7 cellular contexts compared by ENCODE assay signal in the genomic region with DNA sequence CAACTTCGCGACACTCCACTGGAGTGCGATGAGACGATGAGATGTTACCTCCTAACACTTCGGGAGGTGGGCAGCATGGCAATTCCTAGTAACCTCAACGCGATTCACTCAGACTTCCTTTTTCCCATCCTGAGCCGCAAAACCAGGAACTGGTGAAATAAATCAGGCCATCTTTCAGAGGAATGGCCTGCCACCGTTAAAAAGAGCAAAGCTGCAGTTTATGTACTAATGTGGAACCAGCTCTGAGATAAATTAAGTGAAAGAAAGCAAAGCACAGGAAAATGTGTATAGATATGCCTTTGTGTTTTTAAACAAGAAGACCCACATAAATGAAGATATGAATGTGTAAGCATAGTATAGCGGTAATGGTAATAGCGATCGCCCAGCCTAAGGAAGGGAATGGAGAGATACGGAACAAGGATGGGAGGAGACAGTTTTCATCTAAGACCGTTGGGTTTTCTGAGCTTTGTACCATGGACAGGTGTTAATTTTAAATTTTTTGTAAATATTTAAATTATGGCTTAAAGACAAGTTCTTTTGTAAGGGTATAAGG. TPM values are rescaled to one million over a fixed set of nuclear protein-coding genes. Genes with fewer than 3 reads are reported as not detected.
DNase-seq lines count a peak whose midpoint lies in the region; ATAC-seq and TF ChIP-seq lines count a peak whose summit lies in the region.

No MANE protein-coding gene starts in this region.

- WGBS in mesodermal cell (ENCODE audit: insufficient coverage in 2 of 2), 2 experiments = 35 to 43% methylated on average over 12 to 13 of the region's 14 CpGs

- peak overlapping the region; percentile 99 for H3K27ac ChIP-seq in mesodermal cell (ENCODE audit: low read depth, low read length, severe bottlenecking)
- peak overlapping the region; percentile 96 for H3K27ac ChIP-seq in vagina

- no peaks in the 10 kb centered on the region for H3K27me3 ChIP-seq in vagina

- ATAC-seq in GM19467 (IDR thresholded peaks at IDR 0.05; ENCODE audit: unreplicated experiment) (no peak), HG02623 (IDR thresholded peaks at IDR 0.05; ENCODE audit: unreplicated experiment) (no peak)

- TF ChIP-seq POLR2A in vagina (IDR thresholded peaks at IDR 0.05) = no peak

- H3K36me3 ChIP-seq in mesodermal cell (ENCODE audit: control insufficient read depth, insufficient read depth, low read length) (no peaks in the 10 kb centered on the region), vagina (no peaks in the 10 kb centered on the region)

- TF ChIP-seq CTCF in GM12864 (IDR thresholded peaks at IDR 0.05; ENCODE audit: low read depth, low read length, missing control alignments) (no peak), vagina (IDR thresholded peaks at IDR 0.05) (no peak)

- DNase-seq in GM12864 (ENCODE audit: low read depth) (no peak), NCI-H146 (lab: John Stamatoyannopoulos, UW) (peak; percentile 63), brain pericyte (ENCODE audit: low read depth, low spot score) (peak; percentile 20), vagina (ENCODE audit: extremely low spot score in 2 of 2) (no peak)

- H3K9me3 ChIP-seq in mesodermal cell (ENCODE audit: control insufficient read depth, low read length) (no peaks in the 10 kb centered on the region), vagina (no peaks in the 10 kb centered on the region)

- intact Hi-C loops in vagina (cut with DNase I) = no loop called here

- H3K4me3 ChIP-seq in GM12864 (ENCODE audit: low read depth, low read length) (peak overlapping the region; percentile 95), mesodermal cell (ENCODE audit: extremely low read depth, insufficient read depth, low read length, poor library complexity, severe bottlenecking) (peak overlapping the region; percentile 54), vagina (peak overlapping the region; percentile 61 to 64)

- H3K4me1 ChIP-seq in mesodermal cell (ENCODE audit: control insufficient read depth, insufficient read depth, low read length, poor library complexity, severe bottlenecking) (no peaks in the 10 kb centered on the region), vagina (no peaks in the 10 kb centered on the region)

RNA-seq across cellular contexts. Expression of gene RPN1, which starts 30.7 kb away (rescaled TPM):
- polyA plus RNA-seq in mesodermal cell (2013, experiment 1 of 2) = 329 TPM
- 277 TPM for polyA plus RNA-seq in mesodermal cell (2013, experiment 2 of 2)
- total RNA-seq in vagina = 149 TPM

RNA-seq across cellular contexts. Expression of gene RAB7A, which starts 44.6 kb away (rescaled TPM):
- 178 TPM for polyA plus RNA-seq in mesodermal cell (2013, experiment 1 of 2)
- 158 TPM for polyA plus RNA-seq in mesodermal cell (2013, experiment 2 of 2)
- total RNA-seq in vagina = 122 TPM

Comparison
In these comparisons a context has a peak if more than half of its experiments do, and no peak if none do; other contexts are left out.
1. DNase-seq: peak in NCI-H146 (single experiment) and brain pericyte (single experiment); none in GM12864 (single experiment) and vagina (0 of 2).
2. Peak in every context shown above with its lines, with median percentiles within 50 percentile points of each other: H3K4me3 ChIP-seq.